In genomic region chr9:80797427-80797825, GRCh38 we compare ENCODE assay signal across 18 cellular contexts.
DNase-seq lines count a peak whose midpoint lies in the region; ATAC-seq and TF ChIP-seq lines count a peak whose summit lies in the region.
"Had no signal": no experiment of that assay in that cellular context is flagged by ENCODE, and none has a peak within 500 bp of the region (broad histone marks: within the 10 kb centered on the region; RNA-seq: fewer than 3 reads in every experiment).

No MANE protein-coding gene starts in this region.

- no peak overlapping the region for H2AFZ ChIP-seq in neural progenitor cell (replicated peaks)

- H3K4me3 ChIP-seq in ectodermal cell (ENCODE audit: insufficient read depth, low read depth, low read length) (no peak overlapping the region), neural progenitor cell (no peak overlapping the region), uterus (no peak overlapping the region)

- H3K27ac ChIP-seq in ectodermal cell (ENCODE audit: insufficient read depth, low read depth, low read length, poor library complexity, severe bottlenecking), result peak overlapping the region; percentile 62
- H3K27ac ChIP-seq in neural progenitor cell, result peak overlapping the region; percentile 49
- H3K27ac ChIP-seq in uterus, result peak overlapping the region; percentile 66 to 81
- H3K27ac ChIP-seq: C4-2B had no signal

- H3K9me3 Mint-ChIP-seq in neural progenitor cell, result peaks cover 16% of the 10 kb centered on the region

- intact Hi-C loops in uterus (cut with DNase I; ENCODE audit: low total_unique reads), result no loop called here

- no peaks in the 10 kb centered on the region for H4K20me1 ChIP-seq in neural progenitor cell (ENCODE audit: low read depth)

- H3F3A ChIP-seq in neural progenitor cell (ENCODE audit: low read depth), result peaks cover 12% of the 10 kb centered on the region

- TF ChIP-seq POLR2A in uterus (IDR thresholded peaks at IDR 0.05), result no peak

- H3K4me1 ChIP-seq in ectodermal cell (ENCODE audit: control insufficient read depth, insufficient read depth, low read length), result peaks cover 24% of the 10 kb centered on the region
- H3K4me1 ChIP-seq in neural progenitor cell, result peaks cover 29% of the 10 kb centered on the region
- H3K4me1 ChIP-seq in uterus, result peaks cover 0 to 10% of the 10 kb centered on the region in 2 donors

- H3K27ac Mint-ChIP-seq in neural progenitor cell, result peak overlapping the region; percentile 88
- H3K27ac Mint-ChIP-seq: immature natural killer cell; memory B cell; T-helper 2 cell treated with Interferon-gamma antibody and Interleukin-4, amounts not matched to agents 5 μg/mL and 100 μg/mL, for 36 hours had no signal

- peaks cover 3% of the 10 kb centered on the region for H3K27me3 Mint-ChIP-seq in neural progenitor cell (ENCODE audit: insufficient read depth, low read depth)
- H3K27me3 Mint-ChIP-seq: memory B cell had no signal

- H3K9ac ChIP-seq in neural progenitor cell, result no peak overlapping the region

- peaks cover 41% of the 10 kb centered on the region for H3K4me1 Mint-ChIP-seq in neural progenitor cell
- H3K4me1 Mint-ChIP-seq: immature natural killer cell, memory B cell had no signal

- DNase-seq in NCI-H1092 treated with DMSO at 0.1 percent for 48 hours (lab: John Stamatoyannopoulos, UW) (peak; percentile 73), NCI-H1092 (lab: John Stamatoyannopoulos, UW) (no peak), neural progenitor cell (ENCODE audit: low spot score) (peak; percentile 8), uterus (no peak)
- DNase-seq in activated CD8-positive, alpha-beta memory T cell treated with anti-CD3 and anti-CD28 coated beads, Interleukin-2, amount 50 U/mL, for 48 hours, result no peak
- no peak for DNase-seq in activated CD4-positive, alpha-beta T cell treated with anti-CD3 and anti-CD28 coated beads for 1 hour
- DNase-seq: 8988T; activated CD4-positive, alpha-beta T cell treated with anti-CD3 and anti-CD28 coated beads for 4 hours; activated CD8-positive, alpha-beta memory T cell treated with anti-CD3 and anti-CD28 coated beads, Interleukin-2, amount 50 U/mL, for 4 hours; aorta; immature natural killer cell; MM.1S; NCI-H2227 treated with DMSO at 0.1 percent for 48 hours had no signal

- H3K27me3 ChIP-seq in ectodermal cell (ENCODE audit: control insufficient read depth, insufficient read depth, low read length, poor library complexity, severe bottlenecking) (no peaks in the 10 kb centered on the region), neural progenitor cell (no peaks in the 10 kb centered on the region), uterus (no peaks in the 10 kb centered on the region)

- no peaks in the 10 kb centered on the region for H3K36me3 ChIP-seq in ectodermal cell (ENCODE audit: control insufficient read depth, insufficient read depth, low read length)
- H3K36me3 ChIP-seq in neural progenitor cell, result no peaks in the 10 kb centered on the region
- no peaks in the 10 kb centered on the region for H3K36me3 ChIP-seq in uterus

- TF ChIP-seq CTCF in neural progenitor cell (IDR thresholded peaks at IDR 0.05), result no peak
- no peak for TF ChIP-seq CTCF in uterus (IDR thresholded peaks at IDR 0.05)

- H3K4me2 ChIP-seq in neural progenitor cell, result peak overlapping the region; percentile 25

- no peaks in the 10 kb centered on the region for H3K79me2 ChIP-seq in neural progenitor cell (ENCODE audit: low read depth)

- H3K9me3 ChIP-seq in ectodermal cell (ENCODE audit: control insufficient read depth, low read length) (no peaks in the 10 kb centered on the region), neural progenitor cell (ENCODE audit: low read depth) (no peaks in the 10 kb centered on the region), uterus (no peaks in the 10 kb centered on the region)

- 83 to 84% methylated on average over 2 of the region's 2 CpGs for WGBS in ectodermal cell, 2 experiments

- no peak overlapping the region for H3K4me3 Mint-ChIP-seq in neural progenitor cell
- H3K4me3 Mint-ChIP-seq: immature natural killer cell; memory B cell; T-helper 2 cell treated with Interferon-gamma antibody and Interleukin-4, amounts not matched to agents 5 μg/mL and 100 μg/mL, for 36 hours had no signal

- ATAC-seq in HG03469 (IDR thresholded peaks at IDR 0.05; ENCODE audit: unreplicated experiment), result no peak

- H3K36me3 Mint-ChIP-seq in neural progenitor cell, result peaks cover 6% of the 10 kb centered on the region
- H3K36me3 Mint-ChIP-seq: immature natural killer cell had no signal

Comparison
In these comparisons a context has a peak if more than half of its experiments do, and no peak if none do; other contexts are left out.
1. DNase-seq: peak in NCI-H1092 treated with DMSO at 0.1 percent for 48 hours (single experiment) and neural progenitor cell (single experiment); none in NCI-H1092 (single experiment), uterus (0 of 2), activated CD8-positive, alpha-beta memory T cell treated with anti-CD3 and anti-CD28 coated beads, Interleukin-2, amount 50 U/mL, for 48 hours (single experiment) and activated CD4-positive, alpha-beta T cell treated with anti-CD3 and anti-CD28 coated beads for 1 hour (single experiment).
2. Peak in every context shown above with its lines, with median percentiles within 50 percentile points of each other: H3K27ac ChIP-seq.